In the genomic region with DNA sequence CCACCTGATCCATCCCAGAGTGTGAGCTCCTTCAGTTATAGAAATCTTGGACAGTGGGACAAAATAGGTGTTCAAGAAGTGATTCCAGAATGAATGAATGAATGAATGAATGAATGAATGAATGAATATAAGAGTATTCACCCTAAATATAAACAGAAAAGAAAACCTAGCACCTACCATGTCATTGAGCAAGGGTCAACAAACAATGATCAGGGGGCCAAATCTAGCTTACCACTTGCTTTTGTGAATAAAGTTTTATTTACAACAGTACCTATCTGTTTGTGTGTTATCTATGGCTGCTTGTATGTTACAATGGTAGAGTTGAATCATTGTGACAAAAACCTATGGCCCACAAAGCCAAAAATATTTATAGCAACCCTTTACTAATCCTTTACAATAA, we compare ENCODE assay signal across 31 cellular contexts. TPM values are rescaled to one million over a fixed set of nuclear protein-coding genes. Genes with fewer than 3 reads are reported as not detected.
DNase-seq lines count a peak whose midpoint lies in the region; ATAC-seq, FAIRE-seq and TF ChIP-seq lines count a peak whose summit lies in the region.
"Had no signal": no experiment of that assay in that cellular context is flagged by ENCODE, and none has a peak within 500 bp of the region (broad histone marks: within the 10 kb centered on the region; RNA-seq: fewer than 3 reads in every experiment).

No MANE protein-coding gene starts in this region.

- H2AFZ ChIP-seq in GM12878 (ENCODE audit: control insufficient read depth, low read depth, low read length): no peak overlapping the region
- H2AFZ ChIP-seq in K562 (ENCODE audit: low read depth, low read length): no peak overlapping the region

- no peak overlapping the region for H3K4me3 ChIP-seq in GM12878
- no peak overlapping the region for H3K4me3 ChIP-seq in K562
- H3K4me3 ChIP-seq: A549; BLaER1; BLaER1 treated with 17β-estradiol and CSF1 and Interleukin-3, amounts not matched to agents 10 nM and 100 nM had no signal

- H3K9ac ChIP-seq in GM12878 (ENCODE audit: control insufficient read depth, insufficient read depth, low read length) (no peak overlapping the region), K562 (ENCODE audit: insufficient read depth in 1 of 2, low read depth in 2 of 2, low read length in 2 of 2) (no peak overlapping the region)
- H3K9ac ChIP-seq: BLaER1; BLaER1 treated with 17β-estradiol and CSF1 and Interleukin-3, amounts not matched to agents 10 nM and 100 nM had no signal

- no peak overlapping the region for H3K27ac ChIP-seq in GM12878 (ENCODE audit: control insufficient read depth, insufficient read depth)
- no peak overlapping the region for H3K27ac ChIP-seq in K562 (ENCODE audit: extremely low read depth, low read depth, low read length)
- H3K27ac ChIP-seq: 22Rv1; A549; BLaER1; BLaER1 treated with 17β-estradiol and CSF1 and Interleukin-3, amounts not matched to agents 10 nM and 100 nM; C4-2B had no signal

- H3K4me1 ChIP-seq in GM12878 (ENCODE audit: control insufficient read depth, insufficient read depth, low read length) (peaks cover 9% of the 10 kb centered on the region), K562 (replicated peaks in 1 of 2; ENCODE audit: control insufficient read depth in 2 of 2, insufficient read depth in 2 of 2, low read length in 2 of 2) (no peaks in the 10 kb centered on the region)
- H3K4me1 ChIP-seq: A549, BE2C, Caco-2 had no signal

- no peak for DNase-seq in GM12878 (ENCODE audit: low read depth, low spot score)
- DNase-seq in K562 (ENCODE audit: extremely low read depth in 1 of 4, low spot score in 3 of 4): no peak
- DNase-seq in germinal center (ENCODE audit: low spot score): no peak
- DNase-seq: 8988T; ACHN; AML-193; BE2C; C1 segment of cervical spinal cord; Caco-2; Calu3; CD4-positive, alpha-beta memory T cell; CD4-positive, alpha-beta T cell; CD4-positive, CD25-positive, alpha-beta regulatory T cell; CD8-positive, alpha-beta memory T cell; CD8-positive, alpha-beta T cell; COR-L47; DMS 273 treated with DMSO at 0.1 percent for 48 hours; DMS153; DMS53; DMS79; DMS79 treated with DMSO at 0.1 percent for 48 hours; DND-41; EL had no signal

- POLR2A ChIA-PET in GM12878 (lab: Charles Lee): interaction anchor here (0.8 kb wide), 1 partner anchor 74 kb away, joined by 3 read pairs; no protein-coding TSS in a partner anchor
- POLR2A ChIA-PET in K562 (lab: Yijun Ruan, JAX): interaction anchor here (0.6 kb wide), 1 partner anchor 121 kb away, joined by 3 read pairs; no protein-coding TSS in a partner anchor

- BruUV-seq in GM12878 (replicated peaks; lab: Mats Ljungman, UMichigan): no TSS peak
- BruUV-seq in K562 (replicated peaks; lab: Mats Ljungman, UMichigan): no TSS peak

- no peaks in the 10 kb centered on the region for H3K9me3 ChIP-seq in GM12878 (replicated peaks; ENCODE audit: control insufficient read depth, insufficient read depth, low read length)
- no peaks in the 10 kb centered on the region for H3K9me3 ChIP-seq in K562 (replicated peaks; ENCODE audit: control insufficient read depth, insufficient read depth, low read depth, low read length)
- H3K9me3 ChIP-seq: A549, BE2C, BLaER1, Caco-2 had no signal

- in situ Hi-C loops in GM12878 (cut with MboI): no loop called here
- in situ Hi-C loops in K562 (cut with MboI): no loop called here

- no peak for TF ChIP-seq EP300 in GM12878 (IDR thresholded peaks at IDR 0.05; ENCODE audit: borderline replicate concordance in 1 of 2, control insufficient read depth in 1 of 2, low read depth in 2 of 2, low read length in 2 of 2)
- no peak for TF ChIP-seq EP300 in K562 (IDR thresholded peaks at IDR 0.05; ENCODE audit: low read length)

- H4K20me1 ChIP-seq in GM12878 (ENCODE audit: control insufficient read depth, insufficient read depth) (no peaks in the 10 kb centered on the region), K562 (replicated peaks; ENCODE audit: control insufficient read depth, insufficient read depth, low read length) (no peaks in the 10 kb centered on the region)
- H4K20me1 ChIP-seq: BLaER1; BLaER1 treated with 17β-estradiol and CSF1 and Interleukin-3, amounts not matched to agents 10 nM and 100 nM had no signal

- TF ChIP-seq CTCF in GM12878 (IDR thresholded peaks at IDR 0.05 in 2 of 3, conservative IDR thresholded peaks at IDR 0.05 in 1 of 3; ENCODE audit: control insufficient read depth in 2 of 3, extremely low read depth in 1 of 3, insufficient read depth in 1 of 3, low read depth in 3 of 3, low read length in 3 of 3): no peak
- TF ChIP-seq CTCF in K562 (IDR thresholded peaks at IDR 0.05 in 2 of 3, conservative IDR thresholded peaks at IDR 0.05 in 1 of 3; ENCODE audit: insufficient read depth in 2 of 3, low read depth in 1 of 3, low read length in 3 of 3): no peak

- no peak for TF ChIP-seq RAD21 in GM12878 (IDR thresholded peaks at IDR 0.05; ENCODE audit: insufficient read depth, low read depth, low read length)
- no peak for TF ChIP-seq RAD21 in K562 (CRISPR knock-in tag; conservative IDR thresholded peaks at IDR 0.05 in 1 of 2, IDR thresholded peaks at IDR 0.05 in 1 of 2)

- no peaks in the 10 kb centered on the region for H3K36me3 ChIP-seq in GM12878 (ENCODE audit: control insufficient read depth in 2 of 2, insufficient read depth in 2 of 2, low read length in 1 of 2)
- H3K36me3 ChIP-seq in K562 (ENCODE audit: control insufficient read depth, insufficient read depth, low read length): no peaks in the 10 kb centered on the region
- H3K36me3 ChIP-seq: BE2C; BLaER1; BLaER1 treated with 17β-estradiol and CSF1 and Interleukin-3, amounts not matched to agents 10 nM and 100 nM had no signal

- no peak for FAIRE-seq in GM12878 (lab: Jason Lieb, UNC)
- no peak for FAIRE-seq in K562 (lab: Jason Lieb, UNC)
- FAIRE-seq: A204.1, A549, D721Med had no signal

- H3K27me3 ChIP-seq in GM12878 (replicated peaks in 1 of 2; ENCODE audit: control insufficient read depth in 2 of 2, insufficient read depth in 2 of 2, low read length in 1 of 2): no peaks in the 10 kb centered on the region
- no peaks in the 10 kb centered on the region for H3K27me3 ChIP-seq in K562 (ENCODE audit: control insufficient read depth in 2 of 2, insufficient read depth in 2 of 2, low read length in 2 of 2)
- H3K27me3 ChIP-seq: BE2C; BLaER1; BLaER1 treated with 17β-estradiol and CSF1 and Interleukin-3, amounts not matched to agents 10 nM and 100 nM had no signal

- ATAC-seq in GM12878: no peak
- no peak for ATAC-seq in K562
- ATAC-seq in HG03469 (IDR thresholded peaks at IDR 0.05; ENCODE audit: unreplicated experiment): no peak
- ATAC-seq: A549; CD8-positive, alpha-beta T cell had no signal

- CTCF ChIA-PET in GM12878 (lab: Yijun Ruan, JAX) (interaction anchor here (0.9 to 1.5 kb wide), 3 partner anchors 19 to 68 kb away, joined by 3 to 7 read pairs (median 5); no protein-coding TSS in a partner anchor), K562 (lab: Yijun Ruan, JAX; ENCODE audit: low intra/inter-chr PET ratio) (no interaction called here)

- H3K9me1 ChIP-seq in K562 (ENCODE audit: control insufficient read depth, insufficient read depth, low read length): no peaks in the 10 kb centered on the region

- TF ChIP-seq POLR2A in GM12878 (IDR thresholded peaks at IDR 0.05; ENCODE audit: low read depth, low read length) (no peak), K562 (conservative IDR thresholded peaks at IDR 0.05) (no peak)

- no peaks in the 10 kb centered on the region for H3K79me2 ChIP-seq in GM12878 (ENCODE audit: control insufficient read depth, insufficient read depth, low read length)
- H3K79me2 ChIP-seq in K562 (ENCODE audit: control insufficient read depth, insufficient read depth, low read length): no peaks in the 10 kb centered on the region

- RAD21 ChIA-PET in GM12878 (lab: Charles Lee; ENCODE audit: unreplicated experiment): no interaction called here

- intact Hi-C loops in GM12878 (cut with micrococcal nuclease; ENCODE audit: unreplicated experiment): no loop called here
- intact Hi-C loops in K562 (cut with micrococcal nuclease): no loop called here

- SMC1A ChIA-PET in GM12878 (lab: Charles Lee; ENCODE audit: uncharacterized antibody, unreplicated experiment): no interaction called here

- H3K4me2 ChIP-seq in GM12878 (ENCODE audit: control insufficient read depth, insufficient read depth): no peak overlapping the region
- H3K4me2 ChIP-seq in K562 (ENCODE audit: insufficient read depth, low read length): no peak overlapping the region
- H3K4me2 ChIP-seq: A549; BLaER1; BLaER1 treated with 17β-estradiol and CSF1 and Interleukin-3, amounts not matched to agents 10 nM and 100 nM had no signal

RNA-seq across cellular contexts. Expression of a gene that starts 43.9 kb away (rescaled TPM):
- total RNA-seq in GM12878 (2013; cell fraction: nucleolus; rRNA removed): 91.0 and 98.8 TPM in 2 replicates
- 32.7 and 44.9 TPM in 2 replicates for total RNA-seq in GM12878 (2014; rRNA removed)
- 27.5 and 28.1 TPM in 2 replicates for total RNA-seq in GM12878 (2014; rRNA removed; fragmentation: Illumina TruSeq; extraction: Trizol)
- total RNA-seq in GM12878 (2021): 32.3 and 33.8 TPM in 2 replicates
- 6.3 TPM for polyA plus RNA-seq in GM12878 (2011; ENCODE audit: low read depth)
- 28.0 and 47.6 TPM in 2 replicates for polyA plus RNA-seq in GM12878 (2011; rRNA removed)
- polyA plus RNA-seq in GM12878 (2011; cell fraction: cytosol; rRNA removed): 10.6 and 11.3 TPM in 2 replicates
- 31.7 and 33.1 TPM in 2 replicates for polyA plus RNA-seq in GM12878 (2011; cell fraction: nucleus; rRNA removed)
- polyA plus RNA-seq in GM12878 (2012): 9.4 and 11.0 TPM in 2 replicates
- polyA plus RNA-seq in GM12878 (2014; fragmentation: Illumina TruSeq; extraction: Trizol): 27.7 and 30.6 TPM in 2 replicates
- 1 to 10 TPM; 4.1 to 9.7 TPM for polyA plus RNA-seq in GM12878 (2014; fragmentation: Nextera tagmentation; extraction: Ambion mirVana)
- polyA plus RNA-seq in GM12878 (2014; rRNA removed): 18.4 and 23.1 TPM in 2 replicates
- polyA plus RNA-seq in GM12878 (2016; fragmentation: Nextera tagmentation; extraction: Ambion mirVana): 10 to 100 TPM; 28.5 to 28.7 TPM
- 17.8 and 20.8 TPM in 2 replicates for polyA minus RNA-seq in GM12878 (2011; rRNA and poly(A)+ RNA removed)
- 8.3 and 10.0 TPM in 2 replicates for polyA minus RNA-seq in GM12878 (2011; cell fraction: cytosol; rRNA and poly(A)+ RNA removed)
- polyA minus RNA-seq in GM12878 (2011; cell fraction: nucleus; rRNA and poly(A)+ RNA removed): 15.4 and 25.4 TPM in 2 replicates
- total RNA-seq in K562 (2011; cell fraction: chromatin; rRNA removed; ENCODE audit: low replicate concordance): 15.4 and 45.2 TPM in 2 replicates
- 7.3 and 11.1 TPM in 2 replicates for total RNA-seq in K562 (2011; cell fraction: nucleolus; rRNA removed)
- 15.1 and 25.1 TPM in 2 replicates for total RNA-seq in K562 (2011; cell fraction: nucleoplasm; rRNA removed)
- 26.0 and 41.4 TPM in 2 replicates for total RNA-seq in K562 (2014; rRNA removed)
- 23.4 and 24.6 TPM in 2 replicates for total RNA-seq in K562 (2014; rRNA removed; fragmentation: Illumina TruSeq; extraction: Trizol)
- total RNA-seq in K562 (2015; rRNA removed; fragmentation: Illumina TruSeq; extraction: Trizol): 22.4 and 24.3 TPM in 2 replicates
- total RNA-seq in K562 (2021): 18.3 and 21.5 TPM in 2 replicates
- polyA plus RNA-seq in K562 (2011; rRNA removed): 17.1 and 22.8 TPM in 2 replicates
- 5.0 and 9.7 TPM in 2 replicates for polyA plus RNA-seq in K562 (2011; cell fraction: cytosol; rRNA removed)
- polyA plus RNA-seq in K562 (2011; cell fraction: nucleus; rRNA removed): 16.2 and 20.6 TPM in 2 replicates
- 11.5 and 11.6 TPM in 2 replicates for polyA plus RNA-seq in K562 (2012)
- polyA plus RNA-seq in K562 (2014; fragmentation: Illumina TruSeq; extraction: Trizol): 15.4 and 20.2 TPM in 2 replicates
- 1 to 10 TPM; 3.5 to 4.5 TPM for polyA plus RNA-seq in K562 (2014; fragmentation: Nextera tagmentation; extraction: Ambion mirVana)
- 17.3 and 18.4 TPM in 2 replicates for polyA plus RNA-seq in K562 (2014; rRNA removed)
- polyA minus RNA-seq in K562 (2011; rRNA and poly(A)+ RNA removed): 16.7 and 17.4 TPM in 2 replicates
- polyA minus RNA-seq in K562 (2011; cell fraction: cytosol; rRNA and poly(A)+ RNA removed): 5.3 and 8.1 TPM in 2 replicates
- 14.9 and 18.1 TPM in 2 replicates for polyA minus RNA-seq in K562 (2011; cell fraction: nucleus; rRNA and poly(A)+ RNA removed)
